In the genomic region with DNA sequence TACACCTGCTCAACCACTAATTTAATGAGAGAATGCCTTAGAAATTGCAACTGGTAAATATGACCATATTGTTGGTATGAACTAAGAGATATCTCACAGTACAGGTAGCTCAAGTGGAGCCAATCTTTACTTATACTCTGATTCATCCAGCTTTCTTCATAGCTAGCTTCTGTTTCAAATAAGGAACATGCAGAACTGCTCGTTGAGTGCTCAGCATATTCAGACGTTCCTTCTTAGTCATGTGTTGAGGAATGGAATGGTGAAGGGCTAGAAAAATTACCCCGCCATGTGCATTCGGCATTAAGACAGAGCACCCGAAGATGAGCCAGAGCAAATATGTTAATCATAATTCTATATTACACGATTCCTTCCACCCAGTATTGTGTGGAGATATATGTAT, we compare ENCODE assay signal across 19 cellular contexts.
A peak's percentile ranks its signal among the peaks of the same experiment; 100 is the strongest.
DNase-seq lines count a peak whose midpoint lies in the region; ATAC-seq, FAIRE-seq and TF ChIP-seq lines count a peak whose summit lies in the region.
"Had no signal": no experiment of that assay in that cellular context is flagged by ENCODE, and none has a peak within 500 bp of the region (broad histone marks: within the 10 kb centered on the region; RNA-seq: fewer than 3 reads in every experiment).

No MANE protein-coding gene starts in this region.

- H3K79me2 ChIP-seq in PC-3 (ENCODE audit: low read length): no peaks in the 10 kb centered on the region
- H3K79me2 ChIP-seq in K562 (ENCODE audit: control insufficient read depth, insufficient read depth, low read length): no peaks in the 10 kb centered on the region

- H3K36me3 ChIP-seq in PC-3 (ENCODE audit: low read depth, low read length) (no peaks in the 10 kb centered on the region), K562 (ENCODE audit: control insufficient read depth, insufficient read depth, low read length) (no peaks in the 10 kb centered on the region), iPS-20b (ENCODE audit: insufficient read depth, low read depth, low read length) (no peaks in the 10 kb centered on the region), psoas muscle (ENCODE audit: insufficient read depth in 1 of 2, low read depth in 1 of 2) (no peaks in the 10 kb centered on the region)
- H3K36me3 ChIP-seq: BE2C, HAP-1 had no signal

- no peaks in the 10 kb centered on the region for H3F3A ChIP-seq in PC-3 (ENCODE audit: low read length, unreplicated experiment)

- H2AFZ ChIP-seq in PC-3 (ENCODE audit: low read length): 0 out of 2 replicates have a peak overlapping the region, but pooled peaks have one; percentile 28
- H2AFZ ChIP-seq in K562 (ENCODE audit: low read depth, low read length): no peak overlapping the region

- TF ChIP-seq RAD21 in K562 (CRISPR knock-in tag; conservative IDR thresholded peaks at IDR 0.05 in 1 of 2, IDR thresholded peaks at IDR 0.05 in 1 of 2): no peak

- no TSS peak for BruUV-seq in PC-3 (replicated peaks; lab: Mats Ljungman, UMichigan)
- no TSS peak for BruUV-seq in K562 (replicated peaks; lab: Mats Ljungman, UMichigan)

- no peak for TF ChIP-seq EP300 in K562 (IDR thresholded peaks at IDR 0.05; ENCODE audit: low read length)

- H3K4me1 ChIP-seq in PC-3 (ENCODE audit: insufficient read depth, low read length) (peaks cover 33% of the 10 kb centered on the region), K562 (replicated peaks in 1 of 2; ENCODE audit: control insufficient read depth in 2 of 2, insufficient read depth in 2 of 2, low read length in 2 of 2) (no peaks in the 10 kb centered on the region), iPS-20b (ENCODE audit: insufficient read depth, low read length) (peaks cover 9% of the 10 kb centered on the region), psoas muscle (no peaks in the 10 kb centered on the region)
- H3K4me1 ChIP-seq: BE2C, HAP-1 had no signal

- TF ChIP-seq POLR2A in K562 (conservative IDR thresholded peaks at IDR 0.05): no peak

- no peak overlapping the region for H3K9ac ChIP-seq in PC-3 (ENCODE audit: low read length)
- no peak overlapping the region for H3K9ac ChIP-seq in K562 (ENCODE audit: insufficient read depth in 1 of 2, low read depth in 2 of 2, low read length in 2 of 2)
- no peak overlapping the region for H3K9ac ChIP-seq in iPS-20b (ENCODE audit: low read depth, low read length)

- H3K27me3 ChIP-seq in PC-3 (ENCODE audit: low read length) (no peaks in the 10 kb centered on the region), K562 (ENCODE audit: control insufficient read depth in 2 of 2, insufficient read depth in 2 of 2, low read length in 2 of 2) (peaks cover 0 to 3% of the 10 kb centered on the region in 2 experiments; a peak in 1 of 5 replicates), iPS-20b (ENCODE audit: insufficient read depth, low read length) (no peaks in the 10 kb centered on the region), psoas muscle (ENCODE audit: insufficient read depth in 3 of 3, low read length in 2 of 3) (no peaks in the 10 kb centered on the region)
- H3K27me3 ChIP-seq: BE2C had no signal

- POLR2A ChIA-PET in PC-3 (lab: Charles Lee; ENCODE audit: unreplicated experiment) (interaction anchor here (0.6 kb wide), 1 partner anchor 355 kb away, joined by 4 read pairs; no protein-coding TSS in a partner anchor), K562 (lab: Yijun Ruan, JAX) (no interaction called here)

- WGBS in K562 (ENCODE audit: insufficient coverage, low coverage, missing lambda C conversion rate): 11% methylated on average over 6 of the region's 6 CpGs
- WGBS in psoas muscle, 3 donors: 72 to 86% (median 79%) methylated on average over 6 of the region's 6 CpGs

- H3K4me3 ChIP-seq in PC-3 (ENCODE audit: low read length): no peak overlapping the region
- no peak overlapping the region for H3K4me3 ChIP-seq in K562
- peak overlapping the region; percentile 24; the same call in 1 of the 2 replicates for H3K4me3 ChIP-seq in iPS-20b (ENCODE audit: low read length)
- no peak overlapping the region for H3K4me3 ChIP-seq in psoas muscle
- H3K4me3 ChIP-seq: GM12878, HAP-1 had no signal

- intact Hi-C loops in PC-3 (cut with micrococcal nuclease): loop anchor here (10.0 kb wide), 1 partner anchor 202 kb away; no protein-coding TSS in a partner anchor
- intact Hi-C loops in K562 (cut with micrococcal nuclease): loop anchor here (10.0 kb wide), 1 partner anchor 782 kb away; no protein-coding TSS in a partner anchor
- intact Hi-C loops in psoas muscle (cut with DNase I): loop anchor here in 1 of 2 donors (5.0 kb wide), 1 partner anchor 545 kb away; no protein-coding TSS in a partner anchor

- H3K9me1 ChIP-seq in K562 (ENCODE audit: control insufficient read depth, insufficient read depth, low read length): no peaks in the 10 kb centered on the region

- CTCF ChIA-PET in PC-3 (lab: Charles Lee) (no interaction called here), K562 (lab: Yijun Ruan, JAX; ENCODE audit: low intra/inter-chr PET ratio) (no interaction called here)

- TF ChIP-seq CTCF in PC-3 (conservative IDR thresholded peaks at IDR 0.05; ENCODE audit: low read depth, low read length) (no peak), K562 (IDR thresholded peaks at IDR 0.05 in 2 of 3, conservative IDR thresholded peaks at IDR 0.05 in 1 of 3; ENCODE audit: insufficient read depth in 2 of 3, low read depth in 1 of 3, low read length in 3 of 3) (no peak), psoas muscle (IDR thresholded peaks at IDR 0.05) (no peak)

- H3K4me2 ChIP-seq in PC-3 (ENCODE audit: low read length) (no peak overlapping the region), K562 (ENCODE audit: insufficient read depth, low read length) (no peak overlapping the region)

- no peaks in the 10 kb centered on the region for H4K20me1 ChIP-seq in PC-3 (ENCODE audit: low read length)
- no peaks in the 10 kb centered on the region for H4K20me1 ChIP-seq in K562 (replicated peaks; ENCODE audit: control insufficient read depth, insufficient read depth, low read length)

- FAIRE-seq in K562 (lab: Jason Lieb, UNC) (peak; percentile 15), RCC 7860 (lab: Jason Lieb, UNC) (no peak)
- FAIRE-seq: GM12878 had no signal

- peak; percentile 48 for DNase-seq in PC-3
- no peak for DNase-seq in K562 (ENCODE audit: extremely low read depth in 1 of 4, low spot score in 3 of 4)
- DNase-seq in psoas muscle: no peak
- DNase-seq in RCC 7860 (ENCODE audit: low spot score): no peak
- DNase-seq in activated CD8-positive, alpha-beta memory T cell treated with anti-CD3 and anti-CD28 coated beads, Interleukin-2, amount 50 U/mL, for 4 hours: no peak
- DNase-seq: BE2C; C1 segment of cervical spinal cord; CD4-positive, CD25-positive, alpha-beta regulatory T cell; CD8-positive, alpha-beta memory T cell; COR-L47; DMS 273 treated with DMSO at 0.1 percent for 48 hours; DMS53; DND-41; EL had no signal

- H3K9me2 ChIP-seq in PC-3 (replicated peaks; ENCODE audit: low read length): no peaks in the 10 kb centered on the region

- no peaks in the 10 kb centered on the region for H3K9me3 ChIP-seq in PC-3 (ENCODE audit: low read length)
- no peaks in the 10 kb centered on the region for H3K9me3 ChIP-seq in K562 (replicated peaks; ENCODE audit: control insufficient read depth, insufficient read depth, low read depth, low read length)
- no peaks in the 10 kb centered on the region for H3K9me3 ChIP-seq in iPS-20b (ENCODE audit: insufficient read depth, low read depth, low read length)
- H3K9me3 ChIP-seq in psoas muscle: no peaks in the 10 kb centered on the region
- H3K9me3 ChIP-seq: BE2C, HAP-1 had no signal

- in situ Hi-C loops in K562 (cut with MboI): loop anchor here (25.0 kb wide), 1 partner anchor 535 kb away; no protein-coding TSS in a partner anchor

- no peak overlapping the region for H3K27ac ChIP-seq in PC-3 (ENCODE audit: low read length)
- H3K27ac ChIP-seq in K562 (ENCODE audit: extremely low read depth, low read depth, low read length): no peak overlapping the region
- H3K27ac ChIP-seq in iPS-20b (ENCODE audit: low read length): no peak overlapping the region
- H3K27ac ChIP-seq in psoas muscle: no peak overlapping the region
- H3K27ac ChIP-seq: HL-60 had no signal

- ATAC-seq in PC-3: no peak
- no peak for ATAC-seq in K562
- ATAC-seq in psoas muscle: peak in 3 of 4 donors; percentile 46 to 82 (median 74)
- no peak for ATAC-seq in HG02759 (IDR thresholded peaks at IDR 0.05; ENCODE audit: unreplicated experiment)
- ATAC-seq: GM12878 had no signal

TF ChIP-seq in K562, 482 proteins besides CTCF, POLR2A, EP300 and RAD21 (continues in another document):
- TF ChIP-seq, protein P1, sequence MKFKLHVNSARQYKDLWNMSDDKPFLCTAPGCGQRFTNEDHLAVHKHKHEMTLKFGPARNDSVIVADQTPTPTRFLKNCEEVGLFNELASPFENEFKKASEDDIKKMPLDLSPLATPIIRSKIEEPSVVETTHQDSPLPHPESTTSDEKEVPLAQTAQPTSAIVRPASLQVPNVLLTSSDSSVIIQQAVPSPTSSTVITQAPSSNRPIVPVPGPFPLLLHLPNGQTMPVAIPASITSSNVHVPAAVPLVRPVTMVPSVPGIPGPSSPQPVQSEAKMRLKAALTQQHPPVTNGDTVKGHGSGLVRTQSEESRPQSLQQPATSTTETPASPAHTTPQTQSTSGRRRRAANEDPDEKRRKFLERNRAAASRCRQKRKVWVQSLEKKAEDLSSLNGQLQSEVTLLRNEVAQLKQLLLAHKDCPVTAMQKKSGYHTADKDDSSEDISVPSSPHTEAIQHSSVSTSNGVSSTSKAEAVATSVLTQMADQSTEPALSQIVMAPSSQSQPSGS (CRISPR knock-in tag; IDR thresholded peaks at IDR 0.05): no peak
- TF ChIP-seq, protein P2, sequence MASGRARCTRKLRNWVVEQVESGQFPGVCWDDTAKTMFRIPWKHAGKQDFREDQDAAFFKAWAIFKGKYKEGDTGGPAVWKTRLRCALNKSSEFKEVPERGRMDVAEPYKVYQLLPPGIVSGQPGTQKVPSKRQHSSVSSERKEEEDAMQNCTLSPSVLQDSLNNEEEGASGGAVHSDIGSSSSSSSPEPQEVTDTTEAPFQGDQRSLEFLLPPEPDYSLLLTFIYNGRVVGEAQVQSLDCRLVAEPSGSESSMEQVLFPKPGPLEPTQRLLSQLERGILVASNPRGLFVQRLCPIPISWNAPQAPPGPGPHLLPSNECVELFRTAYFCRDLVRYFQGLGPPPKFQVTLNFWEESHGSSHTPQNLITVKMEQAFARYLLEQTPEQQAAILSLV (tag; IDR thresholded peaks at IDR 0.05): no peak
- TF ChIP-seq, protein P3, sequence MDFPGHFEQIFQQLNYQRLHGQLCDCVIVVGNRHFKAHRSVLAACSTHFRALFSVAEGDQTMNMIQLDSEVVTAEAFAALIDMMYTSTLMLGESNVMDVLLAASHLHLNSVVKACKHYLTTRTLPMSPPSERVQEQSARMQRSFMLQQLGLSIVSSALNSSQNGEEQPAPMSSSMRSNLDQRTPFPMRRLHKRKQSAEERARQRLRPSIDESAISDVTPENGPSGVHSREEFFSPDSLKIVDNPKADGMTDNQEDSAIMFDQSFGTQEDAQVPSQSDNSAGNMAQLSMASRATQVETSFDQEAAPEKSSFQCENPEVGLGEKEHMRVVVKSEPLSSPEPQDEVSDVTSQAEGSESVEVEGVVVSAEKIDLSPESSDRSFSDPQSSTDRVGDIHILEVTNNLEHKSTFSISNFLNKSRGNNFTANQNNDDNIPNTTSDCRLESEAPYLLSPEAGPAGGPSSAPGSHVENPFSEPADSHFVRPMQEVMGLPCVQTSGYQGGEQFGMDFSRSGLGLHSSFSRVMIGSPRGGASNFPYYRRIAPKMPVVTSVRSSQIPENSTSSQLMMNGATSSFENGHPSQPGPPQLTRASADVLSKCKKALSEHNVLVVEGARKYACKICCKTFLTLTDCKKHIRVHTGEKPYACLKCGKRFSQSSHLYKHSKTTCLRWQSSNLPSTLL (IDR thresholded peaks at IDR 0.05): no peak

Comparison
In these comparisons a context has a peak if more than half of its experiments do, and no peak if none do; other contexts are left out.
1. ATAC-seq: peak in psoas muscle (3 of 4); none in PC-3 (single experiment), K562 (single experiment) and HG02759 (single experiment).